ENCODE assay signal across 9 cellular contexts in genomic region chr7:44257213-44257612, GRCh38. TPM values are rescaled to one million over a fixed set of nuclear protein-coding genes. Genes with fewer than 3 reads are reported as not detected.
DNase-seq lines count a peak whose midpoint lies in the region; ATAC-seq and TF ChIP-seq lines count a peak whose summit lies in the region.
"Had no signal": no experiment of that assay in that cellular context is flagged by ENCODE, and none has a peak within 500 bp of the region (broad histone marks: within the 10 kb centered on the region; RNA-seq: fewer than 3 reads in every experiment).

No MANE protein-coding gene starts in this region.

- H3K27me3 ChIP-seq in right cardiac atrium (ENCODE audit: control insufficient read depth, insufficient read depth) (no peaks in the 10 kb centered on the region), foreskin keratinocyte (no peaks in the 10 kb centered on the region)

- ATAC-seq in activated CD8-positive, alpha-beta T cell treated with anti-CD3 and anti-CD28 coated beads for 36 hours = no peak
- ATAC-seq in right cardiac atrium (no peak), GM21447 (IDR thresholded peaks at IDR 0.05; ENCODE audit: unreplicated experiment) (no peak), foreskin keratinocyte (no peak)

- H3K4me1 ChIP-seq in right cardiac atrium (ENCODE audit: control insufficient read depth, insufficient read depth, low read length) (peaks cover 27% of the 10 kb centered on the region), foreskin keratinocyte (peaks cover 28% of the 10 kb centered on the region)

- POLR2A ChIA-PET in activated CD8-positive, alpha-beta T cell treated with anti-CD3 and anti-CD28 coated beads for 36 hours (lab: Charles Lee) = interaction anchor here (1.0 to 1.6 kb wide), 6 partner anchors 9 to 315 kb away, joined by 3 to 6 read pairs (median 4); partner anchors contain the start of genes DBNL and NUDCD3

- intact Hi-C loops in activated CD8-positive, alpha-beta T cell treated with anti-CD3 and anti-CD28 coated beads for 36 hours (cut with micrococcal nuclease) = no loop called here
- intact Hi-C loops in right cardiac atrium (cut with DNase I) = loop anchor here in 1 of 4 donors (5.0 kb wide), 1 partner anchor 35 kb away; no protein-coding TSS in a partner anchor

- DNase-seq in T-helper 1 cell (no peak), right cardiac atrium (peak in 1 of 3 donors; percentile 46), foreskin keratinocyte (no peak), middle frontal gyrus (ENCODE audit: extremely low spot score, low spot score) (no peak)
- DNase-seq in activated CD8-positive, alpha-beta T cell treated with anti-CD3 and anti-CD28 coated beads for 36 hours = peak; percentile 17
- DNase-seq in stimulated activated CD8-positive, alpha-beta memory T cell treated with anti-CD3 and anti-CD28 coated beads, Interleukin-4, amount 100 ng/mL, for 48 hours = peak; percentile 28
- DNase-seq: 8988T had no signal

- H3K27me3 Mint-ChIP-seq in T-helper 1 cell treated with Interleukin-12 subunit alpha and Interleukin-12 subunit beta and Interleukin-4 antibody, amounts not matched to agents 30 μg/mL and 1 μg/mL, for 36 hours (ENCODE audit: low read depth) = no peaks in the 10 kb centered on the region
- no peaks in the 10 kb centered on the region for H3K27me3 Mint-ChIP-seq in activated CD8-positive, alpha-beta T cell treated with anti-CD3 and anti-CD28 coated beads for 36 hours

- H3K36me3 Mint-ChIP-seq in T-helper 1 cell treated with Interleukin-12 subunit alpha and Interleukin-12 subunit beta and Interleukin-4 antibody, amounts not matched to agents 30 μg/mL and 1 μg/mL, for 36 hours (ENCODE audit: low read depth) = peaks cover 2% of the 10 kb centered on the region
- H3K36me3 Mint-ChIP-seq in activated CD8-positive, alpha-beta T cell treated with anti-CD3 and anti-CD28 coated beads for 36 hours (ENCODE audit: low read depth) = no peaks in the 10 kb centered on the region

- no peak for TF ChIP-seq CTCF in activated CD8-positive, alpha-beta T cell treated with anti-CD3 and anti-CD28 coated beads for 36 hours (IDR thresholded peaks at IDR 0.05)
- TF ChIP-seq CTCF in foreskin keratinocyte (conservative IDR thresholded peaks at IDR 0.05) = no peak

- H3K27ac Mint-ChIP-seq in T-helper 1 cell treated with Interleukin-12 subunit alpha and Interleukin-12 subunit beta and Interleukin-4 antibody, amounts not matched to agents 30 μg/mL and 1 μg/mL, for 36 hours = peak overlapping the region; percentile 92
- H3K27ac Mint-ChIP-seq in activated CD8-positive, alpha-beta T cell treated with anti-CD3 and anti-CD28 coated beads for 36 hours = peak overlapping the region; percentile 85

- H3K27ac ChIP-seq in right cardiac atrium (ENCODE audit: low read length) (peak overlapping the region; percentile 78), foreskin keratinocyte (no peak overlapping the region)

- 90% methylated on average over 6 of the region's 6 CpGs for WGBS in right cardiac atrium

- no peak overlapping the region for H3K4me3 ChIP-seq in right cardiac atrium (ENCODE audit: low read length)

- H3K4me3 Mint-ChIP-seq in T-helper 1 cell treated with Interleukin-12 subunit alpha and Interleukin-12 subunit beta and Interleukin-4 antibody, amounts not matched to agents 30 μg/mL and 1 μg/mL, for 36 hours = no peak overlapping the region
- H3K4me3 Mint-ChIP-seq in activated CD8-positive, alpha-beta T cell treated with anti-CD3 and anti-CD28 coated beads for 36 hours = no peak overlapping the region

- peaks cover 8% of the 10 kb centered on the region for H3K9me3 Mint-ChIP-seq in T-helper 1 cell treated with Interleukin-12 subunit alpha and Interleukin-12 subunit beta and Interleukin-4 antibody, amounts not matched to agents 30 μg/mL and 1 μg/mL, for 36 hours
- H3K9me3 Mint-ChIP-seq in activated CD8-positive, alpha-beta T cell treated with anti-CD3 and anti-CD28 coated beads for 36 hours = peaks cover 4% of the 10 kb centered on the region

- no peaks in the 10 kb centered on the region for H3K9me3 ChIP-seq in right cardiac atrium (ENCODE audit: control insufficient read depth, low read length)

- CTCF ChIA-PET in activated CD8-positive, alpha-beta T cell treated with anti-CD3 and anti-CD28 coated beads for 36 hours (lab: Charles Lee) = interaction anchor here (1.3 kb wide), 2 partner anchors 12 to 56 kb away, joined by 4 read pairs; no protein-coding TSS in a partner anchor

- peaks cover 23% of the 10 kb centered on the region for H3K4me1 Mint-ChIP-seq in T-helper 1 cell treated with Interleukin-12 subunit alpha and Interleukin-12 subunit beta and Interleukin-4 antibody, amounts not matched to agents 30 μg/mL and 1 μg/mL, for 36 hours (ENCODE audit: low read depth)
- H3K4me1 Mint-ChIP-seq in activated CD8-positive, alpha-beta T cell treated with anti-CD3 and anti-CD28 coated beads for 36 hours (ENCODE audit: low read depth) = peaks cover 52% of the 10 kb centered on the region

RNA-seq across cellular contexts. Expression of gene YKT6, which starts 56.4 kb away (rescaled TPM):
- total RNA-seq in activated CD8-positive, alpha-beta T cell treated with anti-CD3 and anti-CD28 coated beads for 36 hours = 10 to 100 TPM; 49.3 to 50.9 TPM
- total RNA-seq in right cardiac atrium (10 to 100 TPM; 48.1 to 63.4 (median 52.2) TPM), foreskin keratinocyte (103 and 108 TPM in 2 replicates)
- polyA plus RNA-seq in right cardiac atrium (38.8 TPM), foreskin keratinocyte (98.0 and 104 TPM in 2 replicates)

Comparison
In these comparisons a context has a peak if more than half of its experiments do, and no peak if none do; other contexts are left out.
1. DNase-seq: peak in activated CD8-positive, alpha-beta T cell treated with anti-CD3 and anti-CD28 coated beads for 36 hours (single experiment) and stimulated activated CD8-positive, alpha-beta memory T cell treated with anti-CD3 and anti-CD28 coated beads, Interleukin-4, amount 100 ng/mL, for 48 hours (single experiment); none in T-helper 1 cell (0 of 5), foreskin keratinocyte (0 of 2) and middle frontal gyrus (single experiment).